Comparison of ENCODE assay signal across 22 cellular contexts in genomic region chr2:17363846-17364245, GRCh38.
"Had no signal": no experiment of that assay in that cellular context is flagged by ENCODE, and none has a peak within 500 bp of the region (broad histone marks: within the 10 kb centered on the region; RNA-seq: fewer than 3 reads in every experiment).

No MANE protein-coding gene starts in this region.

- H3K4me3 Mint-ChIP-seq: activated B cell treated with CpG ODN at 0.5 μM for 24 hours; activated CD4-positive, alpha-beta memory T cell treated with anti-CD3 and anti-CD28 coated beads for 36 hours; activated CD4-positive, alpha-beta T cell treated with anti-CD3 and anti-CD28 coated beads, Interleukin-2, amount 10 ng/mL, durations not matched to agents 24 days and 14 days; activated naive CD4-positive, alpha-beta T cell treated with anti-CD3 and anti-CD28 coated beads for 36 hours; activated naive CD8-positive, alpha-beta T cell; activated T-cell treated with anti-CD3 and anti-CD28 coated beads, Interleukin-2, amount 50 U/mL, for 4 hours; T-helper 17 cell had no signal

- DNase-seq: activated B cell treated with CpG ODN at 0.5 μM for 24 hours; activated CD4-positive, alpha-beta memory T cell treated with anti-CD3 and anti-CD28 coated beads for 36 hours; activated CD4-positive, alpha-beta T cell treated with anti-CD3 and anti-CD28 coated beads for 1 hour; activated CD4-positive, alpha-beta T cell treated with anti-CD3 and anti-CD28 coated beads, Interleukin-2, amount 10 ng/mL, durations not matched to agents 24 days and 14 days; activated CD8-positive, alpha-beta memory T cell treated with anti-CD3 and anti-CD28 coated beads for 24 hours; activated gamma-delta T cell; activated naive CD4-positive, alpha-beta T cell treated with anti-CD3 and anti-CD28 coated beads for 36 hours; activated T-cell treated with anti-CD3 and anti-CD28 coated beads, Interleukin-2, amount 50 U/mL, for 4 hours; amygdala; cortex of kidney; Kasumi-1; KBM-7; NCI-H1417; NCI-H1694; NCI-H2029; NCI-H2107; NCI-H526; PC-3; SHP77; T-helper 17 cell; T-helper 9 cell had no signal

- H3K27ac Mint-ChIP-seq: activated B cell treated with CpG ODN at 0.5 μM for 24 hours; activated CD4-positive, alpha-beta memory T cell treated with anti-CD3 and anti-CD28 coated beads for 36 hours; activated CD4-positive, alpha-beta T cell treated with anti-CD3 and anti-CD28 coated beads, Interleukin-2, amount 10 ng/mL, durations not matched to agents 24 days and 14 days; activated naive CD4-positive, alpha-beta T cell treated with anti-CD3 and anti-CD28 coated beads for 36 hours; activated naive CD8-positive, alpha-beta T cell; T-helper 17 cell had no signal

- H3K36me3 Mint-ChIP-seq: activated CD4-positive, alpha-beta memory T cell treated with anti-CD3 and anti-CD28 coated beads for 36 hours; activated naive CD8-positive, alpha-beta T cell had no signal

- ATAC-seq: activated T-cell treated with anti-CD3 and anti-CD28 coated beads, Interleukin-2, amount 50 U/mL, for 4 hours; PC-3; T-helper 17 cell had no signal

- H3K4me1 Mint-ChIP-seq: activated B cell treated with CpG ODN at 0.5 μM for 24 hours; activated CD4-positive, alpha-beta T cell treated with anti-CD3 and anti-CD28 coated beads, Interleukin-2, amount 10 ng/mL, durations not matched to agents 24 days and 14 days; T-helper 17 cell had no signal

- H3K9me3 Mint-ChIP-seq: activated CD4-positive, alpha-beta T cell treated with anti-CD3 and anti-CD28 coated beads, Interleukin-2, amount 10 ng/mL, durations not matched to agents 24 days and 14 days had no signal

- H3K27me3 Mint-ChIP-seq: activated CD4-positive, alpha-beta memory T cell treated with anti-CD3 and anti-CD28 coated beads for 36 hours; activated CD4-positive, alpha-beta T cell treated with anti-CD3 and anti-CD28 coated beads, Interleukin-2, amount 10 ng/mL, durations not matched to agents 24 days and 14 days; activated naive CD8-positive, alpha-beta T cell; T-helper 17 cell had no signal
